1 cellular context compared by ENCODE assay signal in genomic region chr10:103367379-103367781, GRCh38.
TF ChIP-seq lines count a peak whose summit lies in the region.

No MANE protein-coding gene starts in this region.

TF ChIP-seq in HepG2, 621 proteins besides CTCF, POLR2A, EP300 and RAD21:
- TF ChIP-seq ATF1 (CRISPR knock-in tag; IDR thresholded peaks at IDR 0.05), result peak; percentile 66; the same call in 1 of the 2 replicates
- TF ChIP-seq, protein P1, sequence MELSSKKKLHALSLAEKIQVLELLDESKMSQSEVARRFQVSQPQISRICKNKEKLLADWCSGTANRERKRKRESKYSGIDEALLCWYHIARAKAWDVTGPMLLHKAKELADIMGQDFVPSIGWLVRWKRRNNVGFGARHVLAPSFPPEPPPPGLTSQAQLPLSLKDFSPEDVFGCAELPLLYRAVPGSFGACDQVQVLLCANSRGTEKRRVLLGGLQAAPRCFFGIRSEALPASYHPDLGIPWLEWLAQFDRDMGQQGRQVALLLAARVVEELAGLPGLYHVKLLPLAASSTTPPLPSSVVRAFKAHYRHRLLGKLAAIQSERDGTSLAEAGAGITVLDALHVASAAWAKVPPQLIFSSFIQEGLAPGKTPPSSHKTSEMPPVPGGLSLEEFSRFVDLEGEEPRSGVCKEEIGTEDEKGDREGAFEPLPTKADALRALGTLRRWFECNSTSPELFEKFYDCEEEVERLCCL (CRISPR knock-in tag; IDR thresholded peaks at IDR 0.05; ENCODE audit: borderline replicate concordance), result peak; percentile 0; the same call in 1 of the 2 replicates
- TF ChIP-seq, protein P2, sequence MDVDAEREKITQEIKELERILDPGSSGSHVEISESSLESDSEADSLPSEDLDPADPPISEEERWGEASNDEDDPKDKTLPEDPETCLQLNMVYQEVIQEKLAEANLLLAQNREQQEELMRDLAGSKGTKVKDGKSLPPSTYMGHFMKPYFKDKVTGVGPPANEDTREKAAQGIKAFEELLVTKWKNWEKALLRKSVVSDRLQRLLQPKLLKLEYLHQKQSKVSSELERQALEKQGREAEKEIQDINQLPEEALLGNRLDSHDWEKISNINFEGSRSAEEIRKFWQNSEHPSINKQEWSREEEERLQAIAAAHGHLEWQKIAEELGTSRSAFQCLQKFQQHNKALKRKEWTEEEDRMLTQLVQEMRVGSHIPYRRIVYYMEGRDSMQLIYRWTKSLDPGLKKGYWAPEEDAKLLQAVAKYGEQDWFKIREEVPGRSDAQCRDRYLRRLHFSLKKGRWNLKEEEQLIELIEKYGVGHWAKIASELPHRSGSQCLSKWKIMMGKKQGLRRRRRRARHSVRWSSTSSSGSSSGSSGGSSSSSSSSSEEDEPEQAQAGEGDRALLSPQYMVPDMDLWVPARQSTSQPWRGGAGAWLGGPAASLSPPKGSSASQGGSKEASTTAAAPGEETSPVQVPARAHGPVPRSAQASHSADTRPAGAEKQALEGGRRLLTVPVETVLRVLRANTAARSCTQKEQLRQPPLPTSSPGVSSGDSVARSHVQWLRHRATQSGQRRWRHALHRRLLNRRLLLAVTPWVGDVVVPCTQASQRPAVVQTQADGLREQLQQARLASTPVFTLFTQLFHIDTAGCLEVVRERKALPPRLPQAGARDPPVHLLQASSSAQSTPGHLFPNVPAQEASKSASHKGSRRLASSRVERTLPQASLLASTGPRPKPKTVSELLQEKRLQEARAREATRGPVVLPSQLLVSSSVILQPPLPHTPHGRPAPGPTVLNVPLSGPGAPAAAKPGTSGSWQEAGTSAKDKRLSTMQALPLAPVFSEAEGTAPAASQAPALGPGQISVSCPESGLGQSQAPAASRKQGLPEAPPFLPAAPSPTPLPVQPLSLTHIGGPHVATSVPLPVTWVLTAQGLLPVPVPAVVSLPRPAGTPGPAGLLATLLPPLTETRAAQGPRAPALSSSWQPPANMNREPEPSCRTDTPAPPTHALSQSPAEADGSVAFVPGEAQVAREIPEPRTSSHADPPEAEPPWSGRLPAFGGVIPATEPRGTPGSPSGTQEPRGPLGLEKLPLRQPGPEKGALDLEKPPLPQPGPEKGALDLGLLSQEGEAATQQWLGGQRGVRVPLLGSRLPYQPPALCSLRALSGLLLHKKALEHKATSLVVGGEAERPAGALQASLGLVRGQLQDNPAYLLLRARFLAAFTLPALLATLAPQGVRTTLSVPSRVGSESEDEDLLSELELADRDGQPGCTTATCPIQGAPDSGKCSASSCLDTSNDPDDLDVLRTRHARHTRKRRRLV (CRISPR knock-in tag; IDR thresholded peaks at IDR 0.05), result peak; percentile 11; the same call in 1 of the 2 replicates
- no peak for TF ChIP-seq RBAK (CRISPR knock-in tag; IDR thresholded peaks at IDR 0.05)
- 0 out of 2 replicates have a peak, but pooled peaks have one; percentile 31 for TF ChIP-seq ZFP82 (CRISPR knock-in tag; IDR thresholded peaks at IDR 0.05; ENCODE audit: borderline replicate concordance)
- TF ChIP-seq, protein P3, sequence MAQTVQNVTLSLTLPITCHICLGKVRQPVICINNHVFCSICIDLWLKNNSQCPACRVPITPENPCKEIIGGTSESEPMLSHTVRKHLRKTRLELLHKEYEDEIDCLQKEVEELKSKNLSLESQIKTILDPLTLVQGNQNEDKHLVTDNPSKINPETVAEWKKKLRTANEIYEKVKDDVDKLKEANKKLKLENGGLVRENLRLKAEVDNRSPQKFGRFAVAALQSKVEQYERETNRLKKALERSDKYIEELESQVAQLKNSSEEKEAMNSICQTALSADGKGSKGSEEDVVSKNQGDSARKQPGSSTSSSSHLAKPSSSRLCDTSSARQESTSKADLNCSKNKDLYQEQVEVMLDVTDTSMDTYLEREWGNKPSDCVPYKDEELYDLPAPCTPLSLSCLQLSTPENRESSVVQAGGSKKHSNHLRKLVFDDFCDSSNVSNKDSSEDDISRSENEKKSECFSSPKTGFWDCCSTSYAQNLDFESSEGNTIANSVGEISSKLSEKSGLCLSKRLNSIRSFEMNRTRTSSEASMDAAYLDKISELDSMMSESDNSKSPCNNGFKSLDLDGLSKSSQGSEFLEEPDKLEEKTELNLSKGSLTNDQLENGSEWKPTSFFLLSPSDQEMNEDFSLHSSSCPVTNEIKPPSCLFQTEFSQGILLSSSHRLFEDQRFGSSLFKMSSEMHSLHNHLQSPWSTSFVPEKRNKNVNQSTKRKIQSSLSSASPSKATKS (CRISPR knock-in tag; IDR thresholded peaks at IDR 0.05), result peak; percentile 49; the same call in 1 of the 2 replicates
- no peak for TF ChIP-seq ZNF451 (CRISPR knock-in tag; IDR thresholded peaks at IDR 0.05)
- TF ChIP-seq ZNF317 (CRISPR knock-in tag; IDR thresholded peaks at IDR 0.05), result 0 out of 2 replicates have a peak, but pooled peaks have one; percentile 8
- TF ChIP-seq, protein P4, sequence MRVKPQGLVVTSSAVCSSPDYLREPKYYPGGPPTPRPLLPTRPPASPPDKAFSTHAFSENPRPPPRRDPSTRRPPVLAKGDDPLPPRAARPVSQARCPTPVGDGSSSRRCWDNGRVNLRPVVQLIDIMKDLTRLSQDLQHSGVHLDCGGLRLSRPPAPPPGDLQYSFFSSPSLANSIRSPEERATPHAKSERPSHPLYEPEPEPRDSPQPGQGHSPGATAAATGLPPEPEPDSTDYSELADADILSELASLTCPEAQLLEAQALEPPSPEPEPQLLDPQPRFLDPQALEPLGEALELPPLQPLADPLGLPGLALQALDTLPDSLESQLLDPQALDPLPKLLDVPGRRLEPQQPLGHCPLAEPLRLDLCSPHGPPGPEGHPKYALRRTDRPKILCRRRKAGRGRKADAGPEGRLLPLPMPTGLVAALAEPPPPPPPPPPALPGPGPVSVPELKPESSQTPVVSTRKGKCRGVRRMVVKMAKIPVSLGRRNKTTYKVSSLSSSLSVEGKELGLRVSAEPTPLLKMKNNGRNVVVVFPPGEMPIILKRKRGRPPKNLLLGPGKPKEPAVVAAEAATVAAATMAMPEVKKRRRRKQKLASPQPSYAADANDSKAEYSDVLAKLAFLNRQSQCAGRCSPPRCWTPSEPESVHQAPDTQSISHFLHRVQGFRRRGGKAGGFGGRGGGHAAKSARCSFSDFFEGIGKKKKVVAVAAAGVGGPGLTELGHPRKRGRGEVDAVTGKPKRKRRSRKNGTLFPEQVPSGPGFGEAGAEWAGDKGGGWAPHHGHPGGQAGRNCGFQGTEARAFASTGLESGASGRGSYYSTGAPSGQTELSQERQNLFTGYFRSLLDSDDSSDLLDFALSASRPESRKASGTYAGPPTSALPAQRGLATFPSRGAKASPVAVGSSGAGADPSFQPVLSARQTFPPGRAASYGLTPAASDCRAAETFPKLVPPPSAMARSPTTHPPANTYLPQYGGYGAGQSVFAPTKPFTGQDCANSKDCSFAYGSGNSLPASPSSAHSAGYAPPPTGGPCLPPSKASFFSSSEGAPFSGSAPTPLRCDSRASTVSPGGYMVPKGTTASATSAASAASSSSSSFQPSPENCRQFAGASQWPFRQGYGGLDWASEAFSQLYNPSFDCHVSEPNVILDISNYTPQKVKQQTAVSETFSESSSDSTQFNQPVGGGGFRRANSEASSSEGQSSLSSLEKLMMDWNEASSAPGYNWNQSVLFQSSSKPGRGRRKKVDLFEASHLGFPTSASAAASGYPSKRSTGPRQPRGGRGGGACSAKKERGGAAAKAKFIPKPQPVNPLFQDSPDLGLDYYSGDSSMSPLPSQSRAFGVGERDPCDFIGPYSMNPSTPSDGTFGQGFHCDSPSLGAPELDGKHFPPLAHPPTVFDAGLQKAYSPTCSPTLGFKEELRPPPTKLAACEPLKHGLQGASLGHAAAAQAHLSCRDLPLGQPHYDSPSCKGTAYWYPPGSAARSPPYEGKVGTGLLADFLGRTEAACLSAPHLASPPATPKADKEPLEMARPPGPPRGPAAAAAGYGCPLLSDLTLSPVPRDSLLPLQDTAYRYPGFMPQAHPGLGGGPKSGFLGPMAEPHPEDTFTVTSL (CRISPR knock-in tag; IDR thresholded peaks at IDR 0.05; ENCODE audit: borderline replicate concordance), result 0 out of 2 replicates have a peak, but pooled peaks have one; percentile 3
- TF ChIP-seq NR2F2 (IDR thresholded peaks at IDR 0.05; ENCODE audit: borderline replicate concordance, low read depth), result no peak
- no peak for TF ChIP-seq ATF7 (IDR thresholded peaks at IDR 0.05)
- TF ChIP-seq ATF7 (CRISPR knock-in tag; IDR thresholded peaks at IDR 0.05), result no peak
- no peak for TF ChIP-seq ATRX (CRISPR knock-in tag; IDR thresholded peaks at IDR 0.05; ENCODE audit: borderline replicate concordance)
- TF ChIP-seq ZNF441 (CRISPR knock-in tag; IDR thresholded peaks at IDR 0.05; ENCODE audit: borderline replicate concordance), result peak; percentile 98
- TF ChIP-seq FOXK1 (CRISPR knock-in tag; IDR thresholded peaks at IDR 0.05; ENCODE audit: borderline replicate concordance, low read depth), result no peak
- no peak for TF ChIP-seq ZHX2 (IDR thresholded peaks at IDR 0.05; ENCODE audit: low read depth)
- peak; percentile 11; the same call in 1 of the 2 replicates for TF ChIP-seq ZHX2 (CRISPR knock-in tag; IDR thresholded peaks at IDR 0.05; ENCODE audit: borderline replicate concordance)
- no peak for TF ChIP-seq ZNF296 (CRISPR knock-in tag; conservative IDR thresholded peaks at IDR 0.05)
- TF ChIP-seq ZNF460 (CRISPR knock-in tag; IDR thresholded peaks at IDR 0.05; ENCODE audit: borderline replicate concordance), result peak; percentile 87; the same call in 1 of the 2 replicates
- TF ChIP-seq MYNN (CRISPR knock-in tag; IDR thresholded peaks at IDR 0.05; ENCODE audit: low read depth), result no peak
- TF ChIP-seq RBFOX2 (IDR thresholded peaks at IDR 0.05; ENCODE audit: low read depth, low read length), result peak; percentile 43; the same call in 1 of the 2 replicates
- peak; percentile 54 for TF ChIP-seq ZEB1 (IDR thresholded peaks at IDR 0.05; ENCODE audit: insufficient replicate concordance, low read depth)
- TF ChIP-seq, protein P5, sequence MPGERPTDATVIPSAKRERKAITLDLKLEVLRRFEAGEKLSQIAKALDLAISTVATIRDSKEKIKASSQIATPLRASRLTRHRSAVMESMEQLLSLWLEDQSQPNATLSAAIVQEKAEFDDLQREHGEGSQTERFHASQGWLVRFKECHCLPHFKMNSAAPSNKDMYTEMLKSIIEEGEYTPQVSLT (CRISPR knock-in tag; IDR thresholded peaks at IDR 0.05; ENCODE audit: borderline replicate concordance, low read depth), result no peak
